Comparison of ENCODE assay signal across 1 cellular context in the genomic region with DNA sequence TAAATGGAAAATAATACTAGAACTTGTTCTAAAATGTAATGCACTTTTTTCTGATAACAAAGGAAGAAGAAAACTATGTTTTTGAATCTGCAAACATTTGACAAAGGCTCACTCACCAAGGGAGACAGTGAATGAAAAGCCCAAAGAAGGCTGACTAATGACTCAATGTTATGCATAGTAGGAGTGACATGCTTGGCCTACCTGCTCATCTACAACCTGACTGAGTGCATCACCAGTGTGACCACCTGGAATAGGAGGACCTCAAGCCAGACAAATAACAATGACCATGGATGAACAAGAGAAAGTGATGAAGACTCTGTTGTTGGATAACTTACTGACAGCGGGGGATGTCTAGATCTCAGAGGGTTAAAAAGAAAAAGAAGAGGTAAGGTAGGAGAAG.
TF ChIP-seq lines count a peak whose summit lies in the region.

No MANE protein-coding gene starts in this region.

TF ChIP-seq in WTC11, 78 proteins besides CTCF, POLR2A, EP300 and RAD21 (continued from another document):
- TF ChIP-seq, protein P1, sequence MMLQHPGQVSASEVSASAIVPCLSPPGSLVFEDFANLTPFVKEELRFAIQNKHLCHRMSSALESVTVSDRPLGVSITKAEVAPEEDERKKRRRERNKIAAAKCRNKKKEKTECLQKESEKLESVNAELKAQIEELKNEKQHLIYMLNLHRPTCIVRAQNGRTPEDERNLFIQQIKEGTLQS (CRISPR knock-in tag; conservative IDR thresholded peaks at IDR 0.05): no peak
- TF ChIP-seq KAT7 (CRISPR knock-in tag; IDR thresholded peaks at IDR 0.05; ENCODE audit: borderline replicate concordance) (no peak), SP1 (CRISPR knock-in tag; conservative IDR thresholded peaks at IDR 0.05) (no peak)
TF ChIP-seq in WTC11: peak in this region for 0.
